In the genomic region with DNA sequence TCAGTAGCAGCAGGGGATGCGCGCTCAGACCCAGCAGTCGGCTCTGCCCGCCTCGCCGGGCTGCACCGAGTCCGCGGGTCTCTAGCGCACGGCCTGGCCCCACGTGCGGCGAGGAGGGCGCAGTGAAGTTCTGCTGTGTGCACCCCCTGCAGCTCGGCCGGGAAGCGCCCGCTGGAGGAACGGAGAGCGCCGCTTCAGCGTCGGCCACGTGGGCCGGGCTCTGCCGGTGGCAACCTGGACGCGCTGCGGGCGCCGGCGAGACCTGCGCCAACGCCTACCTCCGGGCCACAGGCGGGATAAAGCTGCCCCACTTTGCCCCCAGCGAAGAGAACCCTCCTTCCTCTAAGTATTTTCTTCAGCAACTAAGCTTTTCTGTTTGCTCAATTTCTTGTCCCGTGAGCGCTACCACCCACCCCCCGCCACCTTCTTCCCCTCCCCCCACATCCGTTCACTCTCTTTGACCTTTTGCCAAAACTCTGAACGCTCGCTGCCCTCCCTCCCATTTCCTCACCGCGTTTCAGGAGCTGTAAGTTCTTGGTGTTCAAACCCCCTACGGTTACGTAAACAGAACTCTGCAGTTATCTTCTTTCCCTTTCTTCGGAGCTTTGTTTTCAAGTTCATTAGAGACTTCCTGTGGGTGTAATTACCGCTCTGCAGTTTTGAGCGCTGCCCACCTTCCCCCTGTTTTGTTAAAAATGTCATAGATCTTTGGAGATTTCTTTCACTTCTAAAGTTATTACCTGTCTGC, we compare ENCODE assay signal across 1 cellular context.
TF ChIP-seq lines count a peak whose summit lies in the region.

No MANE protein-coding gene starts in this region.

TF ChIP-seq in GM12878, 131 proteins besides CTCF, POLR2A, EP300 and RAD21 (continued from another document):
- TF ChIP-seq, protein P1, sequence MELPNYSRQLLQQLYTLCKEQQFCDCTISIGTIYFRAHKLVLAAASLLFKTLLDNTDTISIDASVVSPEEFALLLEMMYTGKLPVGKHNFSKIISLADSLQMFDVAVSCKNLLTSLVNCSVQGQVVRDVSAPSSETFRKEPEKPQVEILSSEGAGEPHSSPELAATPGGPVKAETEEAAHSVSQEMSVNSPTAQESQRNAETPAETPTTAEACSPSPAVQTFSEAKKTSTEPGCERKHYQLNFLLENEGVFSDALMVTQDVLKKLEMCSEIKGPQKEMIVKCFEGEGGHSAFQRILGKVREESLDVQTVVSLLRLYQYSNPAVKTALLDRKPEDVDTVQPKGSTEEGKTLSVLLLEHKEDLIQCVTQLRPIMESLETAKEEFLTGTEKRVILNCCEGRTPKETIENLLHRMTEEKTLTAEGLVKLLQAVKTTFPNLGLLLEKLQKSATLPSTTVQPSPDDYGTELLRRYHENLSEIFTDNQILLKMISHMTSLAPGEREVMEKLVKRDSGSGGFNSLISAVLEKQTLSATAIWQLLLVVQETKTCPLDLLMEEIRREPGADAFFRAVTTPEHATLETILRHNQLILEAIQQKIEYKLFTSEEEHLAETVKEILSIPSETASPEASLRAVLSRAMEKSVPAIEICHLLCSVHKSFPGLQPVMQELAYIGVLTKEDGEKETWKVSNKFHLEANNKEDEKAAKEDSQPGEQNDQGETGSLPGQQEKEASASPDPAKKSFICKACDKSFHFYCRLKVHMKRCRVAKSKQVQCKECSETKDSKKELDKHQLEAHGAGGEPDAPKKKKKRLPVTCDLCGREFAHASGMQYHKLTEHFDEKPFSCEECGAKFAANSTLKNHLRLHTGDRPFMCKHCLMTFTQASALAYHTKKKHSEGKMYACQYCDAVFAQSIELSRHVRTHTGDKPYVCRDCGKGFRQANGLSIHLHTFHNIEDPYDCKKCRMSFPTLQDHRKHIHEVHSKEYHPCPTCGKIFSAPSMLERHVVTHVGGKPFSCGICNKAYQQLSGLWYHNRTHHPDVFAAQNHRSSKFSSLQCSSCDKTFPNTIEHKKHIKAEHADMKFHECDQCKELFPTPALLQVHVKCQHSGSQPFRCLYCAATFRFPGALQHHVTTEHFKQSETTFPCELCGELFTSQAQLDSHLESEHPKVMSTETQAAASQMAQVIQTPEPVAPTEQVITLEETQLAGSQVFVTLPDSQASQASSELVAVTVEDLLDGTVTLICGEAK (IDR thresholded peaks at IDR 0.05; ENCODE audit: borderline replicate concordance) = no peak
- TF ChIP-seq EED (IDR thresholded peaks at IDR 0.05; ENCODE audit: low read depth) (no peak), RUNX3 (IDR thresholded peaks at IDR 0.05; ENCODE audit: low read length) (0 out of 2 replicates have a peak, but pooled peaks have one; percentile 13), JUND (IDR thresholded peaks at IDR 0.05; ENCODE audit: low read depth, low read length) (no peak), SPI1 (IDR thresholded peaks at IDR 0.05; ENCODE audit: borderline replicate concordance, insufficient read depth, low read depth, low read length) (peak; percentile 31; the same call in 1 of the 2 replicates), BHLHE40 (IDR thresholded peaks at IDR 0.05; ENCODE audit: borderline replicate concordance in 1 of 2, low read depth in 2 of 2, low read length in 1 of 2) (peak; percentile 54 to 55; a peak in 2 of 4 replicates), EZH2 (IDR thresholded peaks at IDR 0.05; ENCODE audit: borderline replicate concordance, control insufficient read depth, low read depth, low read length) (no peak), TCF12 (IDR thresholded peaks at IDR 0.05; ENCODE audit: low read depth, low read length) (no peak), TCF3 (IDR thresholded peaks at IDR 0.05; ENCODE audit: borderline replicate concordance, insufficient read depth, low read depth, low read length) (no peak), IKZF1 (conservative IDR thresholded peaks at IDR 0.05) (0 out of 2 replicates have a peak, but pooled peaks have one; percentile 45), PML (IDR thresholded peaks at IDR 0.05; ENCODE audit: low read length) (no peak), HDAC6 (IDR thresholded peaks at IDR 0.05; ENCODE audit: unreplicated experiment) (peak; percentile 40), MYC (IDR thresholded peaks at IDR 0.05; ENCODE audit: insufficient read depth, insufficient read length, insufficient replicate concordance, low read length, severe bottlenecking) (peak; percentile 32), NR2C2 (IDR thresholded peaks at IDR 0.05; ENCODE audit: borderline replicate concordance, control insufficient read depth, insufficient read length, low read depth) (no peak), NR2F1 (conservative IDR thresholded peaks at IDR 0.05) (0 out of 2 replicates have a peak, but pooled peaks have one; percentile 54)
- TF ChIP-seq, protein P2, sequence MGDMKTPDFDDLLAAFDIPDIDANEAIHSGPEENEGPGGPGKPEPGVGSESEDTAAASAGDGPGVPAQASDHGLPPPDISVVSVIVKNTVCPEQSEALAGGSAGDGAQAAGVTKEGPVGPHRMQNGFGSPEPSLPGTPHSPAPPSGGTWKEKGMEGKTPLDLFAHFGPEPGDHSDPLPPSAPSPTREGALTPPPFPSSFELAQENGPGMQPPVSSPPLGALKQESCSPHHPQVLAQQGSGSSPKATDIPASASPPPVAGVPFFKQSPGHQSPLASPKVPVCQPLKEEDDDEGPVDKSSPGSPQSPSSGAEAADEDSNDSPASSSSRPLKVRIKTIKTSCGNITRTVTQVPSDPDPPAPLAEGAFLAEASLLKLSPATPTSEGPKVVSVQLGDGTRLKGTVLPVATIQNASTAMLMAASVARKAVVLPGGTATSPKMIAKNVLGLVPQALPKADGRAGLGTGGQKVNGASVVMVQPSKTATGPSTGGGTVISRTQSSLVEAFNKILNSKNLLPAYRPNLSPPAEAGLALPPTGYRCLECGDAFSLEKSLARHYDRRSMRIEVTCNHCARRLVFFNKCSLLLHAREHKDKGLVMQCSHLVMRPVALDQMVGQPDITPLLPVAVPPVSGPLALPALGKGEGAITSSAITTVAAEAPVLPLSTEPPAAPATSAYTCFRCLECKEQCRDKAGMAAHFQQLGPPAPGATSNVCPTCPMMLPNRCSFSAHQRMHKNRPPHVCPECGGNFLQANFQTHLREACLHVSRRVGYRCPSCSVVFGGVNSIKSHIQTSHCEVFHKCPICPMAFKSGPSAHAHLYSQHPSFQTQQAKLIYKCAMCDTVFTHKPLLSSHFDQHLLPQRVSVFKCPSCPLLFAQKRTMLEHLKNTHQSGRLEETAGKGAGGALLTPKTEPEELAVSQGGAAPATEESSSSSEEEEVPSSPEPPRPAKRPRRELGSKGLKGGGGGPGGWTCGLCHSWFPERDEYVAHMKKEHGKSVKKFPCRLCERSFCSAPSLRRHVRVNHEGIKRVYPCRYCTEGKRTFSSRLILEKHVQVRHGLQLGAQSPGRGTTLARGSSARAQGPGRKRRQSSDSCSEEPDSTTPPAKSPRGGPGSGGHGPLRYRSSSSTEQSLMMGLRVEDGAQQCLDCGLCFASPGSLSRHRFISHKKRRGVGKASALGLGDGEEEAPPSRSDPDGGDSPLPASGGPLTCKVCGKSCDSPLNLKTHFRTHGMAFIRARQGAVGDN (IDR thresholded peaks at IDR 0.05) = peak; percentile 47; the same call in 1 of the 2 replicates
- TF ChIP-seq, protein P3, sequence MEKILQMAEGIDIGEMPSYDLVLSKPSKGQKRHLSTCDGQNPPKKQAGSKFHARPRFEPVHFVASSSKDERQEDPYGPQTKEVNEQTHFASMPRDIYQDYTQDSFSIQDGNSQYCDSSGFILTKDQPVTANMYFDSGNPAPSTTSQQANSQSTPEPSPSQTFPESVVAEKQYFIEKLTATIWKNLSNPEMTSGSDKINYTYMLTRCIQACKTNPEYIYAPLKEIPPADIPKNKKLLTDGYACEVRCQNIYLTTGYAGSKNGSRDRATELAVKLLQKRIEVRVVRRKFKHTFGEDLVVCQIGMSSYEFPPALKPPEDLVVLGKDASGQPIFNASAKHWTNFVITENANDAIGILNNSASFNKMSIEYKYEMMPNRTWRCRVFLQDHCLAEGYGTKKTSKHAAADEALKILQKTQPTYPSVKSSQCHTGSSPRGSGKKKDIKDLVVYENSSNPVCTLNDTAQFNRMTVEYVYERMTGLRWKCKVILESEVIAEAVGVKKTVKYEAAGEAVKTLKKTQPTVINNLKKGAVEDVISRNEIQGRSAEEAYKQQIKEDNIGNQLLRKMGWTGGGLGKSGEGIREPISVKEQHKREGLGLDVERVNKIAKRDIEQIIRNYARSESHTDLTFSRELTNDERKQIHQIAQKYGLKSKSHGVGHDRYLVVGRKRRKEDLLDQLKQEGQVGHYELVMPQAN (conservative IDR thresholded peaks at IDR 0.05) = no peak
- TF ChIP-seq, protein P4, sequence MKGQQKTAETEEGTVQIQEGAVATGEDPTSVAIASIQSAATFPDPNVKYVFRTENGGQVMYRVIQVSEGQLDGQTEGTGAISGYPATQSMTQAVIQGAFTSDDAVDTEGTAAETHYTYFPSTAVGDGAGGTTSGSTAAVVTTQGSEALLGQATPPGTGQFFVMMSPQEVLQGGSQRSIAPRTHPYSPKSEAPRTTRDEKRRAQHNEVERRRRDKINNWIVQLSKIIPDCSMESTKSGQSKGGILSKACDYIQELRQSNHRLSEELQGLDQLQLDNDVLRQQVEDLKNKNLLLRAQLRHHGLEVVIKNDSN (IDR thresholded peaks at IDR 0.05; ENCODE audit: borderline replicate concordance, extremely low read length, insufficient read depth, low read depth, low read length) = peak; percentile 64
